Comparison of ENCODE assay signal across 9 cellular contexts in the genomic region with DNA sequence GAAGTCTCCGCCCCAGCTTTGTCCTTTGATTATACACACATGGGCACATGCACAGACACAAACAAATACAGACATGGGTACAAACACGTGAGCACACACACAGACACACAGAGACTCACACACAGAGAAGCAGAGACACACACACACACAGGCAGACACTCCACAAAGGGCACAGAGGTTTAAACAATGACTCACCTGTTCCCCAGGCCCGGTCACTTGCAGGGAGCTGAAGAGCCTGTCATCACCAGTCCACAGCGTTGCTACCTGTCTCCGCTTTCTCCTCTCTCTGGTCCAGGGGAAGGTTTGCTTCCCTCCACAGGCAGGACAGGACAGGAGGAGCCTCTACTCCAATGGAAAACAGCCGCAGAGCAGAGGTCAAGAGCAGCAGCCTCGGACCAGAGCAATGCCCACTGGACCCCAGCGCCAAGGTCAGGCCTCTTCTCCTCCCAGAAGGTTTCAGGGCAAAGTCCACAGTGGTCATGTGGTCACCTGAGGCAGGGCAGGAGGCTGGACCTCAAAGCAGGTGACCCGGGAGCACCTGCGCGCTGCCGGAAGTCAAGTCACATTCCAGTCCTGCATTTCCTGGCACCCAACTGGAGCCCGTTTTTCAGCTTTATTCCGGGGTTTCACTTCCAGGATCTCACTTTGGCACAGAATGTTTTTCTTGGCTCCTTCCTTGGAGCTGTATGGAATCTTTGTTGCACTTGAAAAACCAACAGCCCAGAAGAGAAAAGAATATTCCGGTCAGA. TPM values are rescaled to one million over a fixed set of nuclear protein-coding genes. Genes with fewer than 3 reads are reported as not detected.
DNase-seq lines count a peak whose midpoint lies in the region; ATAC-seq, FAIRE-seq and TF ChIP-seq lines count a peak whose summit lies in the region.
"Had no signal": no experiment of that assay in that cellular context is flagged by ENCODE, and none has a peak within 500 bp of the region (broad histone marks: within the 10 kb centered on the region; RNA-seq: fewer than 3 reads in every experiment).

A gene with protein sequence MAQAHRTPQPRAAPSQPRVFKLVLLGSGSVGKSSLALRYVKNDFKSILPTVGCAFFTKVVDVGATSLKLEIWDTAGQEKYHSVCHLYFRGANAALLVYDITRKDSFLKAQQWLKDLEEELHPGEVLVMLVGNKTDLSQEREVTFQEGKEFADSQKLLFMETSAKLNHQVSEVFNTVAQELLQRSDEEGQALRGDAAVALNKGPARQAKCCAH (minus strand): TSS at position 463 of the 749 bp plus-strand sequence. CDS start 4,580 bp downstream, outside the sequence.

- 65% methylated on average over 11 of the region's 15 CpGs for WGBS in SK-N-SH (ENCODE audit: low lambda C conversion rate)

- H3K4me1 ChIP-seq in SK-N-SH (ENCODE audit: control insufficient read depth in 1 of 2, insufficient read depth in 2 of 2, low read depth in 1 of 2, low read length in 1 of 2) (peaks cover 3 to 8% of the 10 kb centered on the region in 2 experiments; a peak in 1 of 4 replicates), astrocyte (ENCODE audit: insufficient read depth, low read length) (peaks cover 24% of the 10 kb centered on the region), upper lobe of right lung (no peaks in the 10 kb centered on the region)

- H3K27ac Mint-ChIP-seq in astrocyte (ENCODE audit: unreplicated experiment): no peak within 1 kb of the TSS

- H3K4me1 Mint-ChIP-seq in astrocyte (ENCODE audit: low read depth, unreplicated experiment): peaks cover 10% of the 10 kb centered on the region

- peak; percentile 11; the same call in 2 of the 3 replicates for ATAC-seq in SK-N-SH treated with all-trans-retinoic acid at 6 μM for 48 hours
- peak; percentile 82 for ATAC-seq in upper lobe of right lung
- ATAC-seq in GM18907 (IDR thresholded peaks at IDR 0.05; ENCODE audit: unreplicated experiment): no peak
- ATAC-seq in omental fat pad (ENCODE audit: low FRiP score): no peak

- no peak for FAIRE-seq in astrocyte (lab: Jason Lieb, UNC)

- H3K27ac ChIP-seq in SK-N-SH (ENCODE audit: low read depth in 2 of 2, low read length in 1 of 2): no peak within 1 kb of the TSS
- H3K27ac ChIP-seq in astrocyte (ENCODE audit: low read depth, low read length): no peak within 1 kb of the TSS
- H3K27ac ChIP-seq in upper lobe of right lung: peak within 1 kb of the TSS; percentile 84

- TF ChIP-seq CTCF in SK-N-SH (IDR thresholded peaks at IDR 0.05) (no peak), astrocyte (IDR thresholded peaks at IDR 0.05; ENCODE audit: insufficient read depth, low read depth, low read length) (no peak), upper lobe of right lung (IDR thresholded peaks at IDR 0.05) (no peak), omental fat pad (IDR thresholded peaks at IDR 0.05) (no peak)

- no peaks in the 10 kb centered on the region for H3K9me2 ChIP-seq in SK-N-SH

- no peak within 1 kb of the TSS for H3K4me3 Mint-ChIP-seq in astrocyte (ENCODE audit: unreplicated experiment)

- POLR2A ChIA-PET in SK-N-SH (lab: Yijun Ruan, JAX): no interaction called here

- peaks cover 7% of the 10 kb centered on the region for H3K27me3 Mint-ChIP-seq in astrocyte (ENCODE audit: low read depth, unreplicated experiment)

- peaks cover 3% of the 10 kb centered on the region for H3F3A ChIP-seq in SK-N-SH (replicated peaks; ENCODE audit: insufficient read depth)

- H3K79me2 ChIP-seq in SK-N-SH (ENCODE audit: insufficient read depth): no peaks in the 10 kb centered on the region
- no peaks in the 10 kb centered on the region for H3K79me2 ChIP-seq in astrocyte (ENCODE audit: insufficient read depth, low read length)

- no peaks in the 10 kb centered on the region for H3K36me3 Mint-ChIP-seq in astrocyte (ENCODE audit: low read depth, unreplicated experiment)

- peaks cover 9% of the 10 kb centered on the region for H3K9me3 Mint-ChIP-seq in astrocyte (ENCODE audit: unreplicated experiment)

- no peak for TF ChIP-seq EP300 in SK-N-SH (IDR thresholded peaks at IDR 0.05; ENCODE audit: borderline replicate concordance in 1 of 2, low read depth in 1 of 2, low read length in 1 of 2)

- H2AFZ ChIP-seq in SK-N-SH (ENCODE audit: low read depth) (no peak within 1 kb of the TSS), astrocyte (ENCODE audit: low read depth, low read length) (peak within 1 kb of the TSS; percentile 36)

- CTCF ChIA-PET in SK-N-SH (lab: Yijun Ruan, JAX): interaction anchor here (1.2 kb wide), 1 partner anchor 83 kb away, joined by 5 read pairs; no protein-coding TSS in a partner anchor

- H3K9ac ChIP-seq in SK-N-SH (no peak within 1 kb of the TSS), astrocyte (ENCODE audit: low read length) (no peak within 1 kb of the TSS)

- no peak for DNase-seq in SK-N-SH
- peak; percentile 42 for DNase-seq in astrocyte (ENCODE audit: low read depth)
- peak; percentile 33 for DNase-seq in kidney glomerular epithelial cell (lab: John Stamatoyannopoulos, UW)
- DNase-seq in upper lobe of right lung: peak; percentile 86
- DNase-seq in NCI-H2227 (lab: John Stamatoyannopoulos, UW; ENCODE audit: unreplicated experiment): no peak
- no peak for DNase-seq in omental fat pad (ENCODE audit: low spot score)
- DNase-seq: C1 segment of cervical spinal cord had no signal

- no peak within 1 kb of the TSS for H3K4me2 ChIP-seq in SK-N-SH
- H3K4me2 ChIP-seq in astrocyte (ENCODE audit: low read length): peak within 1 kb of the TSS; percentile 59

- intact Hi-C loops in upper lobe of right lung (cut with DNase I): no loop called here

- H4K20me1 ChIP-seq in SK-N-SH (ENCODE audit: insufficient read depth): no peaks in the 10 kb centered on the region
- no peaks in the 10 kb centered on the region for H4K20me1 ChIP-seq in astrocyte (ENCODE audit: insufficient read depth, low read length)

- H3K9me3 ChIP-seq in SK-N-SH: no peaks in the 10 kb centered on the region
- H3K9me3 ChIP-seq in astrocyte (ENCODE audit: insufficient read depth, low read depth, low read length): no peaks in the 10 kb centered on the region
- no peaks in the 10 kb centered on the region for H3K9me3 ChIP-seq in upper lobe of right lung

- no peak within 1 kb of the TSS for H3K4me3 ChIP-seq in SK-N-SH (ENCODE audit: low read depth in 2 of 2, low read length in 1 of 2)
- H3K4me3 ChIP-seq in astrocyte (ENCODE audit: insufficient read depth, low read depth, low read length): no peak within 1 kb of the TSS
- peak within 1 kb of the TSS; percentile 41 for H3K4me3 ChIP-seq in upper lobe of right lung

- no peaks in the 10 kb centered on the region for H3K36me3 ChIP-seq in SK-N-SH (replicated peaks in 1 of 2; ENCODE audit: control insufficient read depth in 1 of 2, insufficient read depth in 2 of 2, low read length in 1 of 2)
- H3K36me3 ChIP-seq in astrocyte (ENCODE audit: insufficient read depth, low read length): no peaks in the 10 kb centered on the region
- H3K36me3 ChIP-seq in upper lobe of right lung: no peaks in the 10 kb centered on the region

- no peak for TF ChIP-seq RAD21 in SK-N-SH (IDR thresholded peaks at IDR 0.05; ENCODE audit: low read length)

- H3K27me3 ChIP-seq in SK-N-SH (ENCODE audit: insufficient read depth): no peaks in the 10 kb centered on the region
- no peaks in the 10 kb centered on the region for H3K27me3 ChIP-seq in astrocyte (ENCODE audit: insufficient read depth, low read length)
- no peaks in the 10 kb centered on the region for H3K27me3 ChIP-seq in upper lobe of right lung

TF ChIP-seq in SK-N-SH treated with all-trans-retinoic acid at 6 μM for 48 hours, 23 proteins besides CTCF, POLR2A, EP300 and RAD21 (continues in another document):
- TF ChIP-seq ZC3H10 (CRISPR knock-in tag; IDR thresholded peaks at IDR 0.05): no peak
- TF ChIP-seq TOX (CRISPR knock-in tag; IDR thresholded peaks at IDR 0.05; ENCODE audit: borderline replicate concordance): no peak
- no peak for TF ChIP-seq SNAI2 (CRISPR knock-in tag; IDR thresholded peaks at IDR 0.05)
- no peak for TF ChIP-seq ZFP3 (CRISPR knock-in tag; IDR thresholded peaks at IDR 0.05)
- TF ChIP-seq ESRRG (CRISPR knock-in tag; IDR thresholded peaks at IDR 0.05): no peak
- TF ChIP-seq ZNF70 (CRISPR knock-in tag; IDR thresholded peaks at IDR 0.05): no peak
- TF ChIP-seq ZNF8 (CRISPR knock-in tag; IDR thresholded peaks at IDR 0.05): no peak

TF ChIP-seq in SK-N-SH, 30 proteins besides CTCF, POLR2A, EP300 and RAD21 (continues in another document):
- TF ChIP-seq RFX5 (IDR thresholded peaks at IDR 0.05; ENCODE audit: low read length) (no peak), RCOR1 (IDR thresholded peaks at IDR 0.05; ENCODE audit: low read length) (no peak), FOSL2 (IDR thresholded peaks at IDR 0.05; ENCODE audit: borderline replicate concordance, low read depth) (no peak), EZH2phosphoT487 (IDR thresholded peaks at IDR 0.05; ENCODE audit: borderline replicate concordance, low read depth) (no peak), GABPA (IDR thresholded peaks at IDR 0.05; ENCODE audit: low read depth) (no peak), GATA2 (CRISPR knock-in tag; IDR thresholded peaks at IDR 0.05) (no peak)
- TF ChIP-seq, protein P1, sequence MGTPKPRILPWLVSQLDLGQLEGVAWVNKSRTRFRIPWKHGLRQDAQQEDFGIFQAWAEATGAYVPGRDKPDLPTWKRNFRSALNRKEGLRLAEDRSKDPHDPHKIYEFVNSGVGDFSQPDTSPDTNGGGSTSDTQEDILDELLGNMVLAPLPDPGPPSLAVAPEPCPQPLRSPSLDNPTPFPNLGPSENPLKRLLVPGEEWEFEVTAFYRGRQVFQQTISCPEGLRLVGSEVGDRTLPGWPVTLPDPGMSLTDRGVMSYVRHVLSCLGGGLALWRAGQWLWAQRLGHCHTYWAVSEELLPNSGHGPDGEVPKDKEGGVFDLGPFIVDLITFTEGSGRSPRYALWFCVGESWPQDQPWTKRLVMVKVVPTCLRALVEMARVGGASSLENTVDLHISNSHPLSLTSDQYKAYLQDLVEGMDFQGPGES (IDR thresholded peaks at IDR 0.05; ENCODE audit: low read depth, low read length): no peak
- TF ChIP-seq, protein P2, sequence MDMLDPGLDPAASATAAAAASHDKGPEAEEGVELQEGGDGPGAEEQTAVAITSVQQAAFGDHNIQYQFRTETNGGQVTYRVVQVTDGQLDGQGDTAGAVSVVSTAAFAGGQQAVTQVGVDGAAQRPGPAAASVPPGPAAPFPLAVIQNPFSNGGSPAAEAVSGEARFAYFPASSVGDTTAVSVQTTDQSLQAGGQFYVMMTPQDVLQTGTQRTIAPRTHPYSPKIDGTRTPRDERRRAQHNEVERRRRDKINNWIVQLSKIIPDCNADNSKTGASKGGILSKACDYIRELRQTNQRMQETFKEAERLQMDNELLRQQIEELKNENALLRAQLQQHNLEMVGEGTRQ (IDR thresholded peaks at IDR 0.05; ENCODE audit: borderline replicate concordance, low read depth, low read length): no peak

RNA-seq across cellular contexts. Expression of the gene that starts here (rescaled TPM):
- polyA plus RNA-seq in SK-N-SH (2012; rRNA removed): 0.10 and 0.19 TPM in 2 replicates
- polyA plus RNA-seq in SK-N-SH (2012; cell fraction: cytosol; rRNA removed): 0.06 and 0.18 TPM in 2 replicates
- 0.75 and 1.1 TPM in 2 replicates for polyA plus RNA-seq in SK-N-SH (2012; cell fraction: nucleus; rRNA removed)
- 0.34 and 1.4 TPM in 2 replicates for total RNA-seq in astrocyte
- total RNA-seq in upper lobe of right lung: 50.9 TPM
- total RNA-seq in omental fat pad: 1 to 10 TPM in 2 of 4 donors, under 1 TPM in 1, not detected in 1; 0.84 to 8.6 (median 3.5) TPM

Comparison
In these comparisons a context has a peak if more than half of its experiments do, and no peak if none do; other contexts are left out.
1. ATAC-seq: peak in SK-N-SH treated with all-trans-retinoic acid at 6 μM for 48 hours (single experiment) and upper lobe of right lung (single experiment); none in GM18907 (single experiment) and omental fat pad (single experiment).
2. DNase-seq: peak in astrocyte (single experiment), kidney glomerular epithelial cell (single experiment) and upper lobe of right lung (single experiment); none in SK-N-SH (single experiment), NCI-H2227 (single experiment) and omental fat pad (single experiment).